In genomic region chr6:43029120-43029519, GRCh38 we compare ENCODE assay signal across 1 cellular context.
TF ChIP-seq lines count a peak whose summit lies in the region.

No MANE protein-coding gene starts in this region.

TF ChIP-seq in IMR-90, 13 proteins besides CTCF, POLR2A, EP300 and RAD21:
- no peak for TF ChIP-seq FOS (IDR thresholded peaks at IDR 0.05; ENCODE audit: low read depth, low read length)
- no peak for TF ChIP-seq BHLHE40 (IDR thresholded peaks at IDR 0.05; ENCODE audit: low read depth, low read length)
- no peak for TF ChIP-seq MAZ (IDR thresholded peaks at IDR 0.05; ENCODE audit: borderline replicate concordance, low read depth, low read length)
- TF ChIP-seq SMC3 (IDR thresholded peaks at IDR 0.05; ENCODE audit: low read depth, low read length) = no peak
- no peak for TF ChIP-seq MAFK (IDR thresholded peaks at IDR 0.05; ENCODE audit: low read depth, low read length)
- TF ChIP-seq CEBPB (IDR thresholded peaks at IDR 0.05; ENCODE audit: low read depth, low read length) = no peak
- TF ChIP-seq CHD1 (IDR thresholded peaks at IDR 0.05; ENCODE audit: low read depth, low read length) = no peak
- no peak for TF ChIP-seq ELK1 (IDR thresholded peaks at IDR 0.05; ENCODE audit: borderline replicate concordance, low read depth, low read length)
- TF ChIP-seq, protein P1, sequence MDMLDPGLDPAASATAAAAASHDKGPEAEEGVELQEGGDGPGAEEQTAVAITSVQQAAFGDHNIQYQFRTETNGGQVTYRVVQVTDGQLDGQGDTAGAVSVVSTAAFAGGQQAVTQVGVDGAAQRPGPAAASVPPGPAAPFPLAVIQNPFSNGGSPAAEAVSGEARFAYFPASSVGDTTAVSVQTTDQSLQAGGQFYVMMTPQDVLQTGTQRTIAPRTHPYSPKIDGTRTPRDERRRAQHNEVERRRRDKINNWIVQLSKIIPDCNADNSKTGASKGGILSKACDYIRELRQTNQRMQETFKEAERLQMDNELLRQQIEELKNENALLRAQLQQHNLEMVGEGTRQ (IDR thresholded peaks at IDR 0.05; ENCODE audit: low read depth, low read length) = no peak
- no peak for TF ChIP-seq MXI1 (IDR thresholded peaks at IDR 0.05; ENCODE audit: borderline replicate concordance, low read depth, low read length)
- no peak for TF ChIP-seq RCOR1 (IDR thresholded peaks at IDR 0.05; ENCODE audit: insufficient replicate concordance, low read length)
- no peak for TF ChIP-seq NFE2L2 (IDR thresholded peaks at IDR 0.05; ENCODE audit: low read depth, low read length)
- no peak for TF ChIP-seq RFX5 (IDR thresholded peaks at IDR 0.05; ENCODE audit: low read depth, low read length)
TF ChIP-seq in IMR-90: peak in this region for 0.
